ENCODE assay signal across 22 cellular contexts in genomic region chr10:7378602-7379403, GRCh38. TPM values are rescaled to one million over a fixed set of nuclear protein-coding genes. Genes with fewer than 3 reads are reported as not detected.
DNase-seq lines count a peak whose midpoint lies in the region; ATAC-seq, FAIRE-seq and TF ChIP-seq lines count a peak whose summit lies in the region.
"Had no signal": no experiment of that assay in that cellular context is flagged by ENCODE, and none has a peak within 500 bp of the region (broad histone marks: within the 10 kb centered on the region; RNA-seq: fewer than 3 reads in every experiment).

No MANE protein-coding gene starts in this region.

- no peak overlapping the region for H2AFZ ChIP-seq in GM12878 (ENCODE audit: control insufficient read depth, low read depth, low read length)

- 0 out of 2 replicates have a peak overlapping the region, but pooled peaks have one; percentile 14 for H3K4me2 ChIP-seq in GM12878 (ENCODE audit: control insufficient read depth, insufficient read depth)

- in situ Hi-C loops in GM12878 (cut with MboI), result no loop called here

- no peak overlapping the region for H3K9ac ChIP-seq in GM12878 (ENCODE audit: control insufficient read depth, insufficient read depth, low read length)

- H3K4me3 ChIP-seq in GM12878 (no peak overlapping the region), sigmoid colon (no peak overlapping the region)
- H3K4me3 ChIP-seq: HAP-1, lung, psoas muscle, vagina had no signal

- no TSS peak for BruUV-seq in GM12878 (replicated peaks; lab: Mats Ljungman, UMichigan)

- TF ChIP-seq EP300 in GM12878 (IDR thresholded peaks at IDR 0.05; ENCODE audit: borderline replicate concordance in 1 of 2, control insufficient read depth in 1 of 2, low read depth in 2 of 2, low read length in 2 of 2), result no peak
- no peak for TF ChIP-seq EP300 in sigmoid colon (IDR thresholded peaks at IDR 0.05)

- H3K36me3 ChIP-seq in GM12878 (ENCODE audit: control insufficient read depth in 2 of 2, insufficient read depth in 2 of 2, low read length in 1 of 2), result peaks cover 26 to 27% of the 10 kb centered on the region in 2 experiments
- H3K36me3 ChIP-seq in sigmoid colon, result no peaks in the 10 kb centered on the region
- H3K36me3 ChIP-seq: vagina had no signal

- TF ChIP-seq POLR2A in GM12878 (IDR thresholded peaks at IDR 0.05; ENCODE audit: low read depth, low read length), result no peak
- TF ChIP-seq POLR2A in sigmoid colon (IDR thresholded peaks at IDR 0.05), result no peak

- ATAC-seq in GM12878, result peak; percentile 68
- ATAC-seq in GM18511 (IDR thresholded peaks at IDR 0.05; ENCODE audit: unreplicated experiment), result no peak
- ATAC-seq in GM19351 (IDR thresholded peaks at IDR 0.05; ENCODE audit: unreplicated experiment), result no peak
- no peak for ATAC-seq in GM19452 (IDR thresholded peaks at IDR 0.05; ENCODE audit: unreplicated experiment)
- ATAC-seq: esophagus mucosa, HepG2, psoas muscle had no signal

- peaks cover 2% of the 10 kb centered on the region; the same call in 1 of the 2 replicates for H3K4me1 ChIP-seq in GM12878 (ENCODE audit: control insufficient read depth, insufficient read depth, low read length)
- H3K4me1 ChIP-seq in sigmoid colon, result no peaks in the 10 kb centered on the region
- H3K4me1 ChIP-seq: HAP-1, psoas muscle had no signal

- TF ChIP-seq CTCF in GM12878 (IDR thresholded peaks at IDR 0.05 in 2 of 3, conservative IDR thresholded peaks at IDR 0.05 in 1 of 3; ENCODE audit: control insufficient read depth in 2 of 3, extremely low read depth in 1 of 3, insufficient read depth in 1 of 3, low read depth in 3 of 3, low read length in 3 of 3) (no peak), sigmoid colon (IDR thresholded peaks at IDR 0.05) (no peak)

- CTCF ChIA-PET in GM12878 (lab: Yijun Ruan, JAX), result no interaction called here

- SMC1A ChIA-PET in GM12878 (lab: Charles Lee; ENCODE audit: uncharacterized antibody, unreplicated experiment), result interaction anchor here (1.0 kb wide), 1 partner anchor 12 kb away, joined by 3 read pairs; no protein-coding TSS in a partner anchor

- RAD21 ChIA-PET in GM12878 (lab: Charles Lee; ENCODE audit: unreplicated experiment), result interaction anchor here (0.6 kb wide), 2 partner anchors 9 to 32 kb away, joined by 3 to 4 read pairs; partner anchors contain the start of gene SFMBT2

- no peak for FAIRE-seq in GM12878 (lab: Jason Lieb, UNC)
- FAIRE-seq: HepG2 had no signal

- no peaks in the 10 kb centered on the region for H3K27me3 ChIP-seq in GM12878 (replicated peaks in 1 of 2; ENCODE audit: control insufficient read depth in 2 of 2, insufficient read depth in 2 of 2, low read length in 1 of 2)
- no peaks in the 10 kb centered on the region for H3K27me3 ChIP-seq in sigmoid colon
- H3K27me3 ChIP-seq: vagina had no signal

- H3K79me2 ChIP-seq in GM12878 (ENCODE audit: control insufficient read depth, insufficient read depth, low read length), result peaks cover 32% of the 10 kb centered on the region

- POLR2A ChIA-PET in GM12878 (lab: Charles Lee), result interaction anchor here (0.6 kb wide), 1 partner anchor 1365 kb away, joined by 4 read pairs; no protein-coding TSS in a partner anchor

- no peaks in the 10 kb centered on the region; the same call in 1 of the 2 replicates for H4K20me1 ChIP-seq in GM12878 (ENCODE audit: control insufficient read depth, insufficient read depth)

- no peaks in the 10 kb centered on the region for H3K9me3 ChIP-seq in GM12878 (replicated peaks; ENCODE audit: control insufficient read depth, insufficient read depth, low read length)
- H3K9me3 ChIP-seq in sigmoid colon, result no peaks in the 10 kb centered on the region
- H3K9me3 ChIP-seq: HAP-1, psoas muscle, vagina had no signal

- TF ChIP-seq RAD21 in GM12878 (IDR thresholded peaks at IDR 0.05; ENCODE audit: insufficient read depth, low read depth, low read length), result no peak

- WGBS in GM12878 (ENCODE audit: insufficient coverage, insufficient replicate concordance, low lambda C conversion rate, missing lambda C conversion rate), result 47% methylated on average over 8 of the region's 8 CpGs
- WGBS in sigmoid colon, 2 donors, result 83 to 86% methylated on average over 8 of the region's 8 CpGs

- peak; percentile 57 for DNase-seq in activated CD8-positive, alpha-beta memory T cell treated with anti-CD3 and anti-CD28 coated beads for 24 hours
- DNase-seq in activated CD8-positive, alpha-beta memory T cell treated with anti-CD3 and anti-CD28 coated beads, Interleukin-2, amount 50 U/mL, for 48 hours, result no peak
- peak; percentile 21 for DNase-seq in HT1080 (ENCODE audit: low read depth)
- DNase-seq in GM12878 (ENCODE audit: low read depth, low spot score), result no peak
- peak; percentile 2 for DNase-seq in sigmoid colon
- DNase-seq: activated CD4-positive, alpha-beta T cell treated with anti-CD3 and anti-CD28 coated beads for 48 hours; activated naive CD4-positive, alpha-beta T cell treated with anti-CD3 and anti-CD28 coated beads, Interleukin-2, amount 50 U/mL, for 16 hours; CD4-positive, alpha-beta memory T cell; EL; MM.1S; NCI-H1694 treated with DMSO at 0.1 percent for 48 hours; psoas muscle; SHP77 treated with DMSO at 0.1 percent for 48 hours; T-helper 9 cell had no signal

- intact Hi-C loops in GM12878 (cut with micrococcal nuclease; ENCODE audit: unreplicated experiment) (no loop called here), sigmoid colon (cut with DNase I) (no loop called here)

- H3K27ac ChIP-seq in GM12878 (ENCODE audit: control insufficient read depth, insufficient read depth), result peak overlapping the region; percentile 21; the same call in 1 of the 2 replicates
- no peak overlapping the region for H3K27ac ChIP-seq in sigmoid colon
- H3K27ac ChIP-seq: psoas muscle, vagina had no signal

TF ChIP-seq in GM12878, 131 proteins besides CTCF, POLR2A, EP300 and RAD21:
- peak; percentile 65 for TF ChIP-seq RUNX3 (IDR thresholded peaks at IDR 0.05; ENCODE audit: low read length)
- peak; percentile 61 for TF ChIP-seq JUNB (IDR thresholded peaks at IDR 0.05)
- TF ChIP-seq EGR1 (IDR thresholded peaks at IDR 0.05; ENCODE audit: borderline replicate concordance in 1 of 2, low read depth in 2 of 2, low read length in 2 of 2), result peak; percentile 22 to 88
- no peak for TF ChIP-seq MTA2 (IDR thresholded peaks at IDR 0.05; ENCODE audit: low read depth)
- TF ChIP-seq SUPT20H (IDR thresholded peaks at IDR 0.05; ENCODE audit: borderline replicate concordance, control insufficient read depth, low read depth, low read length), result no peak
TF ChIP-seq in GM12878: peak in this region for 3.

RNA-seq across cellular contexts. Expression of gene SFMBT2, which starts 32.0 kb away (rescaled TPM):
- total RNA-seq in HT1080 (2014; rRNA removed; shearing (Covaris generic)), result 1.9 and 2.4 TPM in 2 replicates
- 1.2 and 1.7 TPM in 2 replicates for polyA plus RNA-seq in HT1080 (2015; cell fraction: cytosol; rRNA removed)
- 2.3 and 3.1 TPM in 2 replicates for polyA plus RNA-seq in HT1080 (2015; cell fraction: nucleus; rRNA removed)
- total RNA-seq in GM12878 (2013; cell fraction: nucleolus; rRNA removed), result 125 and 127 TPM in 2 replicates
- total RNA-seq in GM12878 (2014; rRNA removed) (16.7 and 17.0 TPM in 2 replicates), GM12878 (2014; rRNA removed; fragmentation: Illumina TruSeq; extraction: Trizol) (18.2 and 18.9 TPM in 2 replicates), GM12878 (2021) (26.1 and 29.6 TPM in 2 replicates), sigmoid colon (1 to 10 TPM; 4.2 to 6.4 (median 4.9) TPM)
- 6.6 TPM for polyA plus RNA-seq in GM12878 (2011; ENCODE audit: low read depth)
- polyA plus RNA-seq in GM12878 (2011; rRNA removed) (19.0 and 22.5 TPM in 2 replicates), GM12878 (2014; fragmentation: Illumina TruSeq; extraction: Trizol) (20.5 and 21.5 TPM in 2 replicates), GM12878 (2014; fragmentation: Nextera tagmentation; extraction: Ambion mirVana) (1 to 10 TPM; 2.8 to 4.3 TPM), GM12878 (2014; rRNA removed) (13.3 and 13.6 TPM in 2 replicates), GM12878 (2016; fragmentation: Nextera tagmentation; extraction: Ambion mirVana) (10 to 100 TPM; 10.1 to 11.5 TPM), sigmoid colon (1 to 10 TPM in 2 of 3 donors, under 1 TPM in 1; 0.60 to 3.2 (median 1.2) TPM)
- 14.6 and 18.5 TPM in 2 replicates for polyA plus RNA-seq in GM12878 (2011; cell fraction: cytosol; rRNA removed)
- polyA plus RNA-seq in GM12878 (2011; cell fraction: nucleus; rRNA removed), result 42.9 and 46.5 TPM in 2 replicates
- polyA plus RNA-seq in GM12878 (2012), result 8.3 and 10.7 TPM in 2 replicates
- 37.3 and 49.0 TPM in 2 replicates for polyA minus RNA-seq in GM12878 (2011; rRNA and poly(A)+ RNA removed)
- polyA minus RNA-seq in GM12878 (2011; cell fraction: cytosol; rRNA and poly(A)+ RNA removed), result 12.4 and 14.8 TPM in 2 replicates
- polyA minus RNA-seq in GM12878 (2011; cell fraction: nucleus; rRNA and poly(A)+ RNA removed), result 45.3 and 64.3 TPM in 2 replicates

Comparison
In these comparisons a context has a peak if more than half of its experiments do, and no peak if none do; other contexts are left out.
1. DNase-seq: peak in activated CD8-positive, alpha-beta memory T cell treated with anti-CD3 and anti-CD28 coated beads for 24 hours (single experiment), HT1080 (single experiment) and sigmoid colon (single experiment); none in activated CD8-positive, alpha-beta memory T cell treated with anti-CD3 and anti-CD28 coated beads, Interleukin-2, amount 50 U/mL, for 48 hours (single experiment) and GM12878 (single experiment).